In genomic region chr1:22646359-22646758, GRCh38 we compare ENCODE assay signal across 24 cellular contexts. TPM values are rescaled to one million over a fixed set of nuclear protein-coding genes. Genes with fewer than 3 reads are reported as not detected.
"Had no signal": no experiment of that assay in that cellular context is flagged by ENCODE, and none has a peak within 500 bp of the region (broad histone marks: within the 10 kb centered on the region; RNA-seq: fewer than 3 reads in every experiment).

No MANE protein-coding gene starts in this region.

- H3K4me1 ChIP-seq: ascending aorta, breast epithelium, gastrocnemius medialis had no signal

- H3K4me2 ChIP-seq: SK-N-SH had no signal

- H3K27me3 ChIP-seq: ascending aorta, breast epithelium had no signal

- H3K9ac ChIP-seq: SK-N-SH had no signal

- ATAC-seq: activated CD8-positive, alpha-beta memory T cell treated with anti-CD3 and anti-CD28 coated beads, Interleukin-2, amount 10 ng/mL, durations not matched to agents 7 days and 5 days; gastrocnemius medialis; heart right ventricle; natural killer cell treated with Interleukin-12 subunit alpha and Interleukin-12 subunit beta and Interleukin-15 and Interleukin-18, amount 100 ng/mL, for 72 hours; stimulated activated naive CD8-positive, alpha-beta T cell treated with anti-CD3 and anti-CD28 coated beads, Interleukin-15, Interleukin-2, amounts not matched to agents 100 U/mL and 50 U/mL, for 24 hours had no signal

- H3K27ac ChIP-seq: ascending aorta, breast epithelium, epithelial cell of prostate, gastrocnemius medialis, neutrophil, suprapubic skin had no signal

- H3K9me3 ChIP-seq: ascending aorta, breast epithelium, gastrocnemius medialis, heart right ventricle, neutrophil, SK-N-SH, suprapubic skin had no signal

- H3K9me2 ChIP-seq: SK-N-SH had no signal

- H3K4me3 ChIP-seq: ascending aorta, gastrocnemius medialis, lung, suprapubic skin had no signal

- H3K36me3 ChIP-seq: ascending aorta, breast epithelium, gastrocnemius medialis, neutrophil, suprapubic skin had no signal

- DNase-seq: activated B cell treated with CpG ODN at 0.5 μM for 24 hours; activated CD4-positive, alpha-beta memory T cell treated with anti-CD3 and anti-CD28 coated beads for 36 hours; activated CD4-positive, alpha-beta T cell treated with anti-CD3 and anti-CD28 coated beads for 4 hours; activated CD8-positive, alpha-beta memory T cell treated with anti-CD3 and anti-CD28 coated beads, Interleukin-2, amount 10 ng/mL, durations not matched to agents 7 days and 5 days; activated naive CD4-positive, alpha-beta T cell treated with anti-CD3 and anti-CD28 coated beads for 36 hours; activated T-cell treated with anti-CD3 and anti-CD28 coated beads, Interleukin-2, amount 50 U/mL, for 1 hour; heart right ventricle; left cardiac atrium; posterior cingulate gyrus; retina; SK-N-SH; stimulated activated CD4-positive, alpha-beta T cell treated with anti-CD3 and anti-CD28 coated beads, Interleukin-2, amount 100 ng/mL, for 24 hours; stimulated activated naive CD8-positive, alpha-beta T cell treated with anti-CD3 and anti-CD28 coated beads, Interleukin-15, Interleukin-2, amounts not matched to agents 100 U/mL and 50 U/mL, for 24 hours had no signal

RNA-seq across cellular contexts. Expression of gene C1QC, which starts 2.9 kb away (rescaled TPM):
- total RNA-seq: activated B cell treated with CpG ODN at 0.5 μM for 24 hours; activated CD4-positive, alpha-beta memory T cell treated with anti-CD3 and anti-CD28 coated beads for 36 hours; activated CD8-positive, alpha-beta memory T cell treated with anti-CD3 and anti-CD28 coated beads, Interleukin-2, amount 10 ng/mL, durations not matched to agents 7 days and 5 days; activated naive CD4-positive, alpha-beta T cell treated with anti-CD3 and anti-CD28 coated beads for 36 hours; dermis microvascular lymphatic vessel endothelial cell; fibroblast of lung; mesothelial cell of epicardium; natural killer cell treated with Interleukin-12 subunit alpha and Interleukin-12 subunit beta and Interleukin-15 and Interleukin-18, amount 100 ng/mL, for 72 hours had no signal

RNA-seq across cellular contexts. Expression of gene C1QB, which starts 6.7 kb away (rescaled TPM):
- total RNA-seq: activated B cell treated with CpG ODN at 0.5 μM for 24 hours; activated CD4-positive, alpha-beta memory T cell treated with anti-CD3 and anti-CD28 coated beads for 36 hours; activated CD8-positive, alpha-beta memory T cell treated with anti-CD3 and anti-CD28 coated beads, Interleukin-2, amount 10 ng/mL, durations not matched to agents 7 days and 5 days; activated naive CD4-positive, alpha-beta T cell treated with anti-CD3 and anti-CD28 coated beads for 36 hours; dermis microvascular lymphatic vessel endothelial cell; fibroblast of lung; mesothelial cell of epicardium; natural killer cell treated with Interleukin-12 subunit alpha and Interleukin-12 subunit beta and Interleukin-15 and Interleukin-18, amount 100 ng/mL, for 72 hours had no signal

RNA-seq across cellular contexts. Expression of gene C1QA, which starts 9.9 kb away (rescaled TPM):
- total RNA-seq: activated B cell treated with CpG ODN at 0.5 μM for 24 hours; activated CD4-positive, alpha-beta memory T cell treated with anti-CD3 and anti-CD28 coated beads for 36 hours; activated CD8-positive, alpha-beta memory T cell treated with anti-CD3 and anti-CD28 coated beads, Interleukin-2, amount 10 ng/mL, durations not matched to agents 7 days and 5 days; activated naive CD4-positive, alpha-beta T cell treated with anti-CD3 and anti-CD28 coated beads for 36 hours; dermis microvascular lymphatic vessel endothelial cell; fibroblast of lung; mesothelial cell of epicardium; natural killer cell treated with Interleukin-12 subunit alpha and Interleukin-12 subunit beta and Interleukin-15 and Interleukin-18, amount 100 ng/mL, for 72 hours had no signal
